In the genomic region with DNA sequence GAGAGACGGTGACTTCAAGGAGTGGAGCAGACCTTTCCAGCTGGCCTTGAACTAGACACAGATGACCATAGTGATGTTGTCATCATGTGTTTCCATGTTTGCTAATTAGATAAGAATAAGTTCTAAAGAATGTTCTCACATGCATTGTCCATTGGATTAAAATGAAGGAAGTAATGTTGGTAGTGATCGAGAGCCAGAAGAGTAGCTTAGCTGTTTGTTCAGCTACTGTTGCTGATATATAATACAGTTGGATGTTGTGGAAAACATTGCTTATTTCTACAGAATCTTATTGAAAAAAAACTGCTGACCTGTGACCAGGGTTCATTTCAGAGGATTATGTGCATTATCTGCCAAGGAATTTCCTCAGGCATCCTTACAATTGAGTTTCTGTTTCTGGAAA, we compare ENCODE assay signal across 8 cellular contexts.
"Had no signal": no experiment of that assay in that cellular context is flagged by ENCODE, and none has a peak within 500 bp of the region (broad histone marks: within the 10 kb centered on the region; RNA-seq: fewer than 3 reads in every experiment).

No MANE protein-coding gene starts in this region.

- ATAC-seq: GM12878 had no signal

- H3K4me3 ChIP-seq: GM12878 had no signal

- DNase-seq: GDM1, GF-D8 had no signal

- FAIRE-seq: G401.6, GM12878, GM12891, GM12892, GM18507, GM19239 had no signal
